In the genomic region with DNA sequence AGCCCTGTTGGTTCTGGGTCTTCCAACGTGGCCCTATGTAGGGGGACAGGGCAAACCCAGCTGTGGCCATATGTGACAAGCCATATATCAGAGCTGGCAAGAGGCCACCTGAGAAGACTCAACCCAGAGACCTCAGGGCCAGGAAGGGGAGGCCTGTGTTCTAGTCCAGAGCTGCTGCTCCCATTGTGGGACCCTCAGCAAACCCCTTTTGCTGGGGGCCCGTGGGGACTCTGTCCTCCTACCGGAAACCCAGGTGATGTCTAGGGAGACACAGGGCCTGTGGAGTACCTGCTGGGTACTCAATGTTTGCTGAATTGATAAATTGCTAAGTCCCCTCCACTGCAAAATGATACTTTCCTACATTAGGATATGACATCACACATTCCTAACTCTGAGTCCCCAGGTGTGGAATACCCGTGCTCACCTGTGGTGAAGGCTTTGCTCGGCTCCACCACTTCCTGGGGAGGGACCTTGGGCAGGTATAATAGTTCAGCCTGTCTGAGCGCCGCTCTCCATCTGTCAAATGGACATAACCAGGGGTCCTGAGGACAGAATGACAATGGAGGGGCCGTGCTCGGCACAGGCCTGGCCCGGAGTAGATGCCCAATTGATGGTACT, we compare ENCODE assay signal across 1 cellular context.
TF ChIP-seq lines count a peak whose summit lies in the region.

No MANE protein-coding gene starts in this region.

TF ChIP-seq in HEK293, 187 proteins besides CTCF, POLR2A, EP300 and RAD21:
- TF ChIP-seq, protein P1, sequence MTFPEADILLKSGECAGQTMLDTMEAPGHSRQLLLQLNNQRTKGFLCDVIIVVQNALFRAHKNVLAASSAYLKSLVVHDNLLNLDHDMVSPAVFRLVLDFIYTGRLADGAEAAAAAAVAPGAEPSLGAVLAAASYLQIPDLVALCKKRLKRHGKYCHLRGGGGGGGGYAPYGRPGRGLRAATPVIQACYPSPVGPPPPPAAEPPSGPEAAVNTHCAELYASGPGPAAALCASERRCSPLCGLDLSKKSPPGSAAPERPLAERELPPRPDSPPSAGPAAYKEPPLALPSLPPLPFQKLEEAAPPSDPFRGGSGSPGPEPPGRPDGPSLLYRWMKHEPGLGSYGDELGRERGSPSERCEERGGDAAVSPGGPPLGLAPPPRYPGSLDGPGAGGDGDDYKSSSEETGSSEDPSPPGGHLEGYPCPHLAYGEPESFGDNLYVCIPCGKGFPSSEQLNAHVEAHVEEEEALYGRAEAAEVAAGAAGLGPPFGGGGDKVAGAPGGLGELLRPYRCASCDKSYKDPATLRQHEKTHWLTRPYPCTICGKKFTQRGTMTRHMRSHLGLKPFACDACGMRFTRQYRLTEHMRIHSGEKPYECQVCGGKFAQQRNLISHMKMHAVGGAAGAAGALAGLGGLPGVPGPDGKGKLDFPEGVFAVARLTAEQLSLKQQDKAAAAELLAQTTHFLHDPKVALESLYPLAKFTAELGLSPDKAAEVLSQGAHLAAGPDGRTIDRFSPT (tag by site-specific recombination; IDR thresholded peaks at IDR 0.05) = no peak
- TF ChIP-seq, protein P2, sequence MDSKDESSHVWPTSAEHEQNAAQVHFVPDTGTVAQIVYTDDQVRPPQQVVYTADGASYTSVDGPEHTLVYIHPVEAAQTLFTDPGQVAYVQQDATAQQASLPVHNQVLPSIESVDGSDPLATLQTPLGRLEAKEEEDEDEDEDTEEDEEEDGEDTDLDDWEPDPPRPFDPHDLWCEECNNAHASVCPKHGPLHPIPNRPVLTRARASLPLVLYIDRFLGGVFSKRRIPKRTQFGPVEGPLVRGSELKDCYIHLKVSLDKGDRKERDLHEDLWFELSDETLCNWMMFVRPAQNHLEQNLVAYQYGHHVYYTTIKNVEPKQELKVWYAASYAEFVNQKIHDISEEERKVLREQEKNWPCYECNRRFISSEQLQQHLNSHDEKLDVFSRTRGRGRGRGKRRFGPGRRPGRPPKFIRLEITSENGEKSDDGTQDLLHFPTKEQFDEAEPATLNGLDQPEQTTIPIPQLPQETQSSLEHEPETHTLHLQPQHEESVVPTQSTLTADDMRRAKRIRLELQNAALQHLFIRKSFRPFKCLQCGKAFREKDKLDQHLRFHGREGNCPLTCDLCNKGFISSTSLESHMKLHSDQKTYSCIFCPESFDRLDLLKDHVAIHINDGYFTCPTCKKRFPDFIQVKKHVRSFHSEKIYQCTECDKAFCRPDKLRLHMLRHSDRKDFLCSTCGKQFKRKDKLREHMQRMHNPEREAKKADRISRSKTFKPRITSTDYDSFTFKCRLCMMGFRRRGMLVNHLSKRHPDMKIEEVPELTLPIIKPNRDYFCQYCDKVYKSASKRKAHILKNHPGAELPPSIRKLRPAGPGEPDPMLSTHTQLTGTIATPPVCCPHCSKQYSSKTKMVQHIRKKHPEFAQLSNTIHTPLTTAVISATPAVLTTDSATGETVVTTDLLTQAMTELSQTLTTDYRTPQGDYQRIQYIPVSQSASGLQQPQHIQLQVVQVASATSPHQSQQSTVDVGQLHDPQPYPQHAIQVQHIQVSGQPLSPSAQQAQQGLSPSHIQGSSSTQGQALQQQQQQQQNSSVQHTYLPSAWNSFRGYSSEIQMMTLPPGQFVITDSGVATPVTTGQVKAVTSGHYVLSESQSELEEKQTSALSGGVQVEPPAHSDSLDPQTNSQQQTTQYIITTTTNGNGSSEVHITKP (tag by site-specific recombination; IDR thresholded peaks at IDR 0.05) = peak; percentile 65
